In the genomic region with DNA sequence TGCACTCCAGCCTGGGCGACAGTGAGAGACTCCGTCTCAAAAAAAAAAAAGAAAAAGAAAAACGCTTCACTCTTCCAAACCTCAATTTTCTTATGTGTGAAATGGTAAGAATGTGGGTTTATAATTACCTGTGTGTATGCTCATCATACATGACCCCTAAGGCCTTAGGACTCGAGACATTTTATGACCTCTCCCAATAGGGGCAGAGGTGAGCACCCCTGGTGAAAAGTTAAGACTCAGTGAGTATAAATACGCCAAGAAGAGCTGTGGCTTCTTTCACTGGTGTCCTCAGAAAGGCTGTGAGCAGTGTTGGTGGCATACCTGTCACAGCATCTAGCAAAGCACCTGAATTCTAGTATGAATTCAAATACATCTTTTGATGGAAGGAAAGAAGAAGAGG, we compare ENCODE assay signal across 19 cellular contexts. TPM values are rescaled to one million over a fixed set of nuclear protein-coding genes. Genes with fewer than 3 reads are reported as not detected.
DNase-seq lines count a peak whose midpoint lies in the region; ATAC-seq, FAIRE-seq and TF ChIP-seq lines count a peak whose summit lies in the region.
"Had no signal": no experiment of that assay in that cellular context is flagged by ENCODE, and none has a peak within 500 bp of the region (broad histone marks: within the 10 kb centered on the region; RNA-seq: fewer than 3 reads in every experiment).

No MANE protein-coding gene starts in this region.

- BruUV-seq in MCF 10A (replicated peaks; lab: Mats Ljungman, UMichigan) (no TSS peak), mammary epithelial cell (replicated peaks; lab: Mats Ljungman, UMichigan) (no TSS peak)

- no peak for FAIRE-seq in GM19239 (lab: Jason Lieb, UNC)
- FAIRE-seq: endothelial cell of umbilical vein had no signal

- TF ChIP-seq CTCF in MCF 10A (IDR thresholded peaks at IDR 0.05; ENCODE audit: unreplicated experiment) = peak; percentile 5
- no peak for TF ChIP-seq CTCF in mammary epithelial cell (conservative IDR thresholded peaks at IDR 0.05 in 1 of 2, IDR thresholded peaks at IDR 0.05 in 1 of 2; ENCODE audit: extremely low read depth in 1 of 2, insufficient read depth in 1 of 2, low read depth in 1 of 2, low read length in 2 of 2)
- peak; percentile 37 for TF ChIP-seq CTCF in OCI-LY1 (IDR thresholded peaks at IDR 0.05; ENCODE audit: low read length)
- no peak for TF ChIP-seq CTCF in transverse colon (IDR thresholded peaks at IDR 0.05)

- no peak overlapping the region for H3K4me3 ChIP-seq in mammary epithelial cell (replicated peaks in 1 of 3; ENCODE audit: insufficient read depth in 1 of 3, low read depth in 2 of 3, low read length in 3 of 3)
- H3K4me3 ChIP-seq in OCI-LY1 (ENCODE audit: low read depth, low read length, poor library complexity, severe bottlenecking) = no peak overlapping the region
- H3K4me3 ChIP-seq in transverse colon = no peak overlapping the region
- H3K4me3 ChIP-seq: ascending aorta, left ventricle myocardium inferior, SK-N-MC, stomach had no signal

- POLR2A ChIA-PET in MCF 10A (lab: Yijun Ruan, JAX) = no interaction called here

- H3K9me3 ChIP-seq in mammary epithelial cell (replicated peaks; ENCODE audit: insufficient read depth, low read length) = no peaks in the 10 kb centered on the region
- H3K9me3 ChIP-seq in OCI-LY1 (ENCODE audit: low read length) = no peaks in the 10 kb centered on the region
- no peaks in the 10 kb centered on the region for H3K9me3 ChIP-seq in transverse colon
- H3K9me3 ChIP-seq: ascending aorta, left ventricle myocardium inferior, stomach had no signal

- WGBS in mammary epithelial cell (ENCODE audit: low coverage, missing lambda C conversion rate) = 95% methylated on average over 4 of the region's 5 CpGs
- WGBS in transverse colon (ENCODE audit: low coverage in 1 of 2), 2 donors = 70 to 76% methylated on average over 2 to 5 of the region's 5 CpGs

- CTCF ChIA-PET in MCF 10A (lab: Yijun Ruan, JAX) (interaction anchor here (0.6 to 7.9 kb wide), 3 partner anchors 10 to 119 kb away, joined by 4 to 74 read pairs (median 5); no protein-coding TSS in a partner anchor), mammary epithelial cell (lab: Charles Lee; ENCODE audit: low non-redundant PET) (no interaction called here)

- H3K9me3 Mint-ChIP-seq in MCF 10A (ENCODE audit: unreplicated experiment) = no peaks in the 10 kb centered on the region
- H3K9me3 Mint-ChIP-seq in central memory CD8-positive, alpha-beta T cell = no peaks in the 10 kb centered on the region

- H3K9ac ChIP-seq in mammary epithelial cell (ENCODE audit: insufficient read depth, low read length) (no peak overlapping the region), OCI-LY1 (ENCODE audit: low read length) (no peak overlapping the region)

- no peak overlapping the region for H3K4me2 ChIP-seq in mammary epithelial cell (ENCODE audit: insufficient read depth, low read depth, low read length)
- no peak overlapping the region for H3K4me2 ChIP-seq in OCI-LY1 (ENCODE audit: low read length)

- no peaks in the 10 kb centered on the region; the same call in 1 of the 2 replicates for H3F3A ChIP-seq in OCI-LY1 (ENCODE audit: insufficient read depth, low read length)

- H3K36me3 Mint-ChIP-seq in MCF 10A (ENCODE audit: insufficient read depth, unreplicated experiment) = no peaks in the 10 kb centered on the region
- peaks cover 1% of the 10 kb centered on the region for H3K36me3 Mint-ChIP-seq in central memory CD8-positive, alpha-beta T cell (ENCODE audit: insufficient read depth)

- TF ChIP-seq POLR2A in transverse colon (IDR thresholded peaks at IDR 0.05) = no peak

- dilution Hi-C loops in mammary epithelial cell (cut with HindIII; ENCODE audit: low sequenced_read_pairs) = no loop called here

- no peaks in the 10 kb centered on the region for H3K4me1 Mint-ChIP-seq in MCF 10A (ENCODE audit: insufficient read depth, unreplicated experiment)
- H3K4me1 Mint-ChIP-seq in central memory CD8-positive, alpha-beta T cell = peaks cover 19% of the 10 kb centered on the region

- H3K36me3 ChIP-seq in mammary epithelial cell (ENCODE audit: insufficient read depth, low read length) (no peaks in the 10 kb centered on the region), OCI-LY1 (ENCODE audit: insufficient read depth, low read length) (no peaks in the 10 kb centered on the region), transverse colon (peaks cover 0 to 16% (median 3%) of the 10 kb centered on the region in 4 donors)
- H3K36me3 ChIP-seq: ascending aorta, left ventricle myocardium inferior had no signal

- no peak for DNase-seq in MCF 10A (ENCODE audit: unreplicated experiment)
- DNase-seq in mammary epithelial cell = no peak
- DNase-seq in central memory CD8-positive, alpha-beta T cell (ENCODE audit: low spot score in 2 of 2) = no peak
- DNase-seq in transverse colon = no peak
- DNase-seq in Right ventricle myocardium superior = no peak
- no peak for DNase-seq in GM19239 (ENCODE audit: insufficient read length, low spot score)
- DNase-seq: foreskin melanocyte, GOT3, left ventricle myocardium inferior, NCI-H187, NCI-H510A treated with DMSO at 0.1 percent for 48 hours, PC-3, stomach had no signal

- intact Hi-C loops in MCF 10A (cut with micrococcal nuclease) (no loop called here), mammary epithelial cell (cut with micrococcal nuclease) (loop anchor here (5.0 kb wide), 1 partner anchor 148 kb away; no protein-coding TSS in a partner anchor), transverse colon (cut with DNase I; ENCODE audit: low total_unique reads) (no loop called here), Right ventricle myocardium superior (cut with DNase I) (no loop called here)

- no peak overlapping the region for H2AFZ ChIP-seq in mammary epithelial cell (ENCODE audit: low read depth, low read length)
- H2AFZ ChIP-seq in OCI-LY1 (ENCODE audit: low read length) = no peak overlapping the region

- no peaks in the 10 kb centered on the region for H3K27me3 Mint-ChIP-seq in MCF 10A (ENCODE audit: insufficient read depth, unreplicated experiment)
- no peaks in the 10 kb centered on the region for H3K27me3 Mint-ChIP-seq in central memory CD8-positive, alpha-beta T cell

- H3K27ac Mint-ChIP-seq in MCF 10A (ENCODE audit: low read depth, unreplicated experiment) = no peak overlapping the region
- peak overlapping the region; percentile 89 for H3K27ac Mint-ChIP-seq in central memory CD8-positive, alpha-beta T cell (ENCODE audit: low read depth)

- H4K20me1 ChIP-seq in mammary epithelial cell (ENCODE audit: insufficient read depth, low read length) (no peaks in the 10 kb centered on the region), OCI-LY1 (ENCODE audit: insufficient read depth, low read length) (no peaks in the 10 kb centered on the region)

- H3K79me2 ChIP-seq in mammary epithelial cell (ENCODE audit: insufficient read depth, low read length) = no peaks in the 10 kb centered on the region
- H3K79me2 ChIP-seq in OCI-LY1 (ENCODE audit: insufficient read depth, low read length) = no peaks in the 10 kb centered on the region

- no peak for ATAC-seq in central memory CD8-positive, alpha-beta T cell (replicated peaks; ENCODE audit: extremely low read depth, poor library complexity, severe bottlenecking)
- ATAC-seq in Right ventricle myocardium superior (ENCODE audit: poor library complexity) (no peak), HG03095 (IDR thresholded peaks at IDR 0.05; ENCODE audit: unreplicated experiment) (no peak)
- ATAC-seq: PC-3 had no signal

- H3K4me3 Mint-ChIP-seq in MCF 10A (ENCODE audit: unreplicated experiment) = no peak overlapping the region
- H3K4me3 Mint-ChIP-seq in central memory CD8-positive, alpha-beta T cell = no peak overlapping the region

- H3K4me1 ChIP-seq in mammary epithelial cell (ENCODE audit: insufficient read depth, low read length) = peaks cover 26% of the 10 kb centered on the region
- peaks cover 25% of the 10 kb centered on the region for H3K4me1 ChIP-seq in OCI-LY1 (ENCODE audit: insufficient read depth, low read length, severe bottlenecking)
- peaks cover 5 to 55% (median 8%) of the 10 kb centered on the region in 4 donors for H3K4me1 ChIP-seq in transverse colon
- H3K4me1 ChIP-seq: ascending aorta had no signal

- H3K27ac ChIP-seq in mammary epithelial cell (ENCODE audit: insufficient read depth, low read depth, low read length) (no peak overlapping the region), OCI-LY1 (ENCODE audit: low read depth, low read length, poor library complexity, severe bottlenecking) (peak overlapping the region; percentile 63), transverse colon (peak overlapping the region in 3 of 4 donors; percentile 43 to 78 (median 57))
- H3K27ac ChIP-seq: ascending aorta, left ventricle myocardium inferior, SK-N-MC had no signal

- in situ Hi-C loops in mammary epithelial cell (cut with MboI; ENCODE audit: low sequenced_read_pairs in 2 of 2) = no loop called here
- in situ Hi-C loops in transverse colon (cut with MboI; ENCODE audit: low pct_ligation_motif_present in 1 of 4, low pct_unique_long_range_greater_than_20kb in 1 of 4, low sequenced_read_pairs in 3 of 4) = no loop called here

- H3K27me3 ChIP-seq in mammary epithelial cell (ENCODE audit: insufficient read depth, low read length) = no peaks in the 10 kb centered on the region
- no peaks in the 10 kb centered on the region for H3K27me3 ChIP-seq in OCI-LY1 (ENCODE audit: insufficient read depth, low read length)
- H3K27me3 ChIP-seq in transverse colon = no peaks in the 10 kb centered on the region
- H3K27me3 ChIP-seq: ascending aorta, stomach had no signal

- no peaks in the 10 kb centered on the region for H3K9me2 ChIP-seq in OCI-LY1 (ENCODE audit: low read depth, low read length)

- no peak for TF ChIP-seq EP300 in transverse colon (IDR thresholded peaks at IDR 0.05; ENCODE audit: low read depth)

RNA-seq across cellular contexts. Expression of gene FCMR, which starts 7.8 kb away (rescaled TPM):
- total RNA-seq in MCF 10A (2022) = 10.1 and 18.0 TPM in 2 replicates
- total RNA-seq in mammary epithelial cell = 1 to 10 TPM; 1.2 to 5.0 TPM
- 5.4 TPM for polyA plus RNA-seq in mammary epithelial cell
- polyA minus RNA-seq in mammary epithelial cell = not detected
- total RNA-seq in transverse colon = 10 to 100 TPM in 2 of 4 donors, 1 to 10 TPM in 1, under 1 TPM in 1; 1.00 to 51.6 (median 15.9) TPM
- 3.2 TPM for total RNA-seq in Right ventricle myocardium superior
- total RNA-seq: endothelial cell of umbilical vein had no signal
- polyA plus RNA-seq: endothelial cell of umbilical vein had no signal

RNA-seq across cellular contexts. Expression of gene PIGR, which starts 16.8 kb away (rescaled TPM):
- total RNA-seq in MCF 10A (2022) (not detected in 2 replicates), mammary epithelial cell (10 to 100 TPM in 1 of 2 donors, not detected in 1; 10.7 TPM), transverse colon (over 10,000 TPM in 1 of 4 donors, 1,000 to 10,000 TPM in 3; 3,370 to 10,796 (median 6,659) TPM), Right ventricle myocardium superior (0.13 TPM)
- polyA plus RNA-seq in mammary epithelial cell = 0.03 TPM
- 1.4 TPM for polyA minus RNA-seq in mammary epithelial cell
- total RNA-seq: endothelial cell of umbilical vein, PC-3 had no signal
- polyA plus RNA-seq: endothelial cell of umbilical vein had no signal

RNA-seq across cellular contexts. Expression of gene IL24, which starts 32.3 kb away (rescaled TPM):
- total RNA-seq in MCF 10A (2022) = 0.58 and 1.1 TPM in 2 replicates
- total RNA-seq in mammary epithelial cell = not detected
- 0.09 TPM for polyA plus RNA-seq in mammary epithelial cell
- polyA minus RNA-seq in mammary epithelial cell = not detected
- not detected for total RNA-seq in transverse colon
- not detected for total RNA-seq in Right ventricle myocardium superior
- total RNA-seq: ascending aorta, endothelial cell of umbilical vein, left ventricle myocardium inferior, skeletal muscle tissue, stomach had no signal
- polyA plus RNA-seq: endothelial cell of umbilical vein had no signal

RNA-seq across cellular contexts. Expression of gene FCAMR, which starts 40.8 kb away (rescaled TPM):
- total RNA-seq in MCF 10A (2022) = not detected in 2 replicates
- not detected for total RNA-seq in mammary epithelial cell
- not detected for polyA plus RNA-seq in mammary epithelial cell
- not detected for polyA minus RNA-seq in mammary epithelial cell
- 1 to 10 TPM in 1 of 4 donors, under 1 TPM in 2, not detected in 1; 0.37 to 2.4 (median 0.64) TPM for total RNA-seq in transverse colon
- total RNA-seq in Right ventricle myocardium superior = not detected
- total RNA-seq: ascending aorta, endothelial cell of umbilical vein, left ventricle myocardium inferior, PC-3, skeletal muscle tissue had no signal
- polyA plus RNA-seq: endothelial cell of umbilical vein had no signal

Comparison
In these comparisons a context has a peak if more than half of its experiments do, and no peak if none do; other contexts are left out.
1. CTCF ChIP-seq: peak in MCF 10A (single experiment) and OCI-LY1 (single experiment); none in mammary epithelial cell (0 of 2) and transverse colon (0 of 5).
2. RNA of gene PIGR, which starts 16.8 kb away (total RNA-seq): 3,370 to 10,796 TPM in transverse colon; 10.7 TPM in mammary epithelial cell, 0.13 TPM in Right ventricle myocardium superior (single experiment) and not detected in MCF 10A; every median in the first group is over 100 times any median in the second.